8 cellular contexts compared by ENCODE assay signal in genomic region chr4:48831532-48832015, GRCh38. TPM values are rescaled to one million over a fixed set of nuclear protein-coding genes. Genes with fewer than 3 reads are reported as not detected.
DNase-seq lines count a peak whose midpoint lies in the region; ATAC-seq and TF ChIP-seq lines count a peak whose summit lies in the region.

No MANE protein-coding gene starts in this region.

- no peaks in the 10 kb centered on the region for H3K4me1 Mint-ChIP-seq in dendritic cell treated with granulocyte-macrophage colony-stimulating factor and Interleukin-4, amounts not matched to agents 40 ng/mL and 50 ng/mL, for 4 days (ENCODE audit: low read depth)

- peak overlapping the region; percentile 75 for H3K4me2 ChIP-seq in SK-N-SH

- H3K9me3 ChIP-seq in SK-N-SH = no peaks in the 10 kb centered on the region
- H3K9me3 ChIP-seq in muscle layer of colon (ENCODE audit: low read length) = no peaks in the 10 kb centered on the region

- H3K4me1 ChIP-seq in SK-N-SH (ENCODE audit: control insufficient read depth in 1 of 2, insufficient read depth in 2 of 2, low read depth in 1 of 2, low read length in 1 of 2) (peaks cover 0 to 9% of the 10 kb centered on the region in 2 experiments; a peak in 3 of 4 replicates), muscle layer of colon (ENCODE audit: insufficient read depth, low read length) (peaks cover 17% of the 10 kb centered on the region)

- H3K4me3 ChIP-seq in SK-N-SH (ENCODE audit: low read depth in 2 of 2, low read length in 1 of 2) (peak overlapping the region; percentile 72 to 94), muscle layer of colon (ENCODE audit: low read depth in 1 of 2, low read length in 2 of 2) (peak overlapping the region; percentile 90 to 99)

- TF ChIP-seq CTCF in SK-N-SH (IDR thresholded peaks at IDR 0.05) = no peak

- peak overlapping the region; percentile 97 for H3K27ac Mint-ChIP-seq in dendritic cell treated with granulocyte-macrophage colony-stimulating factor and Interleukin-4, amounts not matched to agents 40 ng/mL and 50 ng/mL, for 4 days

- no peaks in the 10 kb centered on the region for H4K20me1 ChIP-seq in SK-N-SH (ENCODE audit: insufficient read depth)

- H3K36me3 ChIP-seq in SK-N-SH (replicated peaks in 1 of 2; ENCODE audit: control insufficient read depth in 1 of 2, insufficient read depth in 2 of 2, low read length in 1 of 2) (peaks cover 23 to 30% of the 10 kb centered on the region in 2 experiments), muscle layer of colon (ENCODE audit: insufficient read depth, low read length) (peaks cover 28% of the 10 kb centered on the region)

- peaks cover 40% of the 10 kb centered on the region for H3K36me3 Mint-ChIP-seq in dendritic cell treated with granulocyte-macrophage colony-stimulating factor and Interleukin-4, amounts not matched to agents 40 ng/mL and 50 ng/mL, for 4 days (ENCODE audit: low read depth)

- no peaks in the 10 kb centered on the region for H3K9me2 ChIP-seq in SK-N-SH

- TF ChIP-seq EP300 in SK-N-SH (IDR thresholded peaks at IDR 0.05; ENCODE audit: borderline replicate concordance in 1 of 2, low read depth in 1 of 2, low read length in 1 of 2) = no peak

- peaks cover 55% of the 10 kb centered on the region for H3K79me2 ChIP-seq in SK-N-SH (ENCODE audit: insufficient read depth)

- intact Hi-C loops in dendritic cell treated with granulocyte-macrophage colony-stimulating factor and Interleukin-4, amounts not matched to agents 40 ng/mL and 50 ng/mL, for 4 days (cut with micrococcal nuclease) = loop anchor here (1.0 to 2.0 kb wide), 2 partner anchors 51 to 491 kb away; partner anchors contain the start of genes FRYL and SLAIN2

- DNase-seq in SK-N-SH (no peak), NCI-H526 (lab: John Stamatoyannopoulos, UW) (peak; percentile 41 to 61), cerebellar cortex (ENCODE audit: low spot score) (no peak)
- DNase-seq in stimulated activated CD4-positive, alpha-beta T cell treated with anti-CD3 and anti-CD28 coated beads, Interleukin-2, amount 100 ng/mL, for 48 hours = no peak

- H3K9ac ChIP-seq in SK-N-SH = peak overlapping the region; percentile 99
- peak overlapping the region; percentile 97 for H3K9ac ChIP-seq in muscle layer of colon (ENCODE audit: low read length)

- H3K9me3 Mint-ChIP-seq in dendritic cell treated with granulocyte-macrophage colony-stimulating factor and Interleukin-4, amounts not matched to agents 40 ng/mL and 50 ng/mL, for 4 days = no peaks in the 10 kb centered on the region

- peaks cover 5% of the 10 kb centered on the region for H3F3A ChIP-seq in SK-N-SH (replicated peaks; ENCODE audit: insufficient read depth)

- H3K4me3 Mint-ChIP-seq in dendritic cell treated with granulocyte-macrophage colony-stimulating factor and Interleukin-4, amounts not matched to agents 40 ng/mL and 50 ng/mL, for 4 days = peak overlapping the region; percentile 97

- H3K27ac ChIP-seq in SK-N-SH (ENCODE audit: low read depth in 2 of 2, low read length in 1 of 2) (peak overlapping the region; percentile 93 to 96), muscle layer of colon (ENCODE audit: low read depth, low read length) (peak overlapping the region; percentile 93)

- WGBS in SK-N-SH (ENCODE audit: low lambda C conversion rate) = 2% methylated on average over 10 of the region's 10 CpGs

- H2AFZ ChIP-seq in SK-N-SH (ENCODE audit: low read depth) = peak overlapping the region; percentile 87

- H3K27me3 Mint-ChIP-seq in dendritic cell treated with granulocyte-macrophage colony-stimulating factor and Interleukin-4, amounts not matched to agents 40 ng/mL and 50 ng/mL, for 4 days = peaks cover 6% of the 10 kb centered on the region

- no peaks in the 10 kb centered on the region for H3K27me3 ChIP-seq in SK-N-SH (ENCODE audit: insufficient read depth)
- H3K27me3 ChIP-seq in muscle layer of colon (ENCODE audit: control insufficient read depth in 1 of 2, insufficient read depth in 2 of 2, low read length in 2 of 2) = no peaks in the 10 kb centered on the region

- CTCF ChIA-PET in SK-N-SH (lab: Yijun Ruan, JAX) = interaction anchor here (0.8 to 1.4 kb wide), 3 partner anchors 19 to 75 kb away, joined by 3 to 4 read pairs (median 3); partner anchors contain the start of gene OCIAD2

- no peak for TF ChIP-seq RAD21 in SK-N-SH (IDR thresholded peaks at IDR 0.05; ENCODE audit: low read length)

- ATAC-seq in SK-N-SH treated with all-trans-retinoic acid at 6 μM for 48 hours (no peak; the same call in 2 of the 3 replicates), GM21737 (IDR thresholded peaks at IDR 0.05; ENCODE audit: unreplicated experiment) (no peak)

- POLR2A ChIA-PET in SK-N-SH (lab: Yijun Ruan, JAX) = interaction anchor here (1.8 kb wide), 1 partner anchor 51 kb away, joined by 6 read pairs; the partner anchor contains the start of gene FRYL

TF ChIP-seq in SK-N-SH, 30 proteins besides CTCF, POLR2A, EP300 and RAD21:
- TF ChIP-seq SIN3A (IDR thresholded peaks at IDR 0.05; ENCODE audit: borderline replicate concordance, low read depth, low read length) (no peak), RFX5 (IDR thresholded peaks at IDR 0.05; ENCODE audit: low read length) (no peak), POLR2AphosphoS5 (IDR thresholded peaks at IDR 0.05; ENCODE audit: low read depth, low read length) (no peak), CHD2 (IDR thresholded peaks at IDR 0.05; ENCODE audit: low read length, partially characterized antibody) (no peak), RCOR1 (IDR thresholded peaks at IDR 0.05; ENCODE audit: low read length) (no peak), FOXJ3 (CRISPR knock-in tag; IDR thresholded peaks at IDR 0.05) (no peak), IRF3 (IDR thresholded peaks at IDR 0.05; ENCODE audit: low read depth, low read length) (no peak), FOXM1 (IDR thresholded peaks at IDR 0.05; ENCODE audit: low read depth) (no peak), NFIC (IDR thresholded peaks at IDR 0.05; ENCODE audit: borderline replicate concordance) (no peak), MAX (IDR thresholded peaks at IDR 0.05; ENCODE audit: low read depth) (no peak), TCF12 (IDR thresholded peaks at IDR 0.05) (no peak), GATA2 (CRISPR knock-in tag; IDR thresholded peaks at IDR 0.05) (no peak)

TF ChIP-seq in SK-N-SH treated with all-trans-retinoic acid at 6 μM for 48 hours, 23 proteins besides CTCF, POLR2A, EP300 and RAD21 (continues in another document):
- TF ChIP-seq PPARA (CRISPR knock-in tag; IDR thresholded peaks at IDR 0.05; ENCODE audit: borderline replicate concordance) (no peak), PATZ1 (CRISPR knock-in tag; IDR thresholded peaks at IDR 0.05; ENCODE audit: borderline replicate concordance) (no peak), ZFP30 (CRISPR knock-in tag; IDR thresholded peaks at IDR 0.05) (no peak), TOX (CRISPR knock-in tag; IDR thresholded peaks at IDR 0.05; ENCODE audit: borderline replicate concordance) (no peak), OSR1 (CRISPR knock-in tag; IDR thresholded peaks at IDR 0.05) (no peak), ZNF565 (CRISPR knock-in tag; conservative IDR thresholded peaks at IDR 0.05; ENCODE audit: low read depth) (no peak), TCF4 (CRISPR knock-in tag; IDR thresholded peaks at IDR 0.05; ENCODE audit: borderline replicate concordance) (no peak), ESRRG (CRISPR knock-in tag; IDR thresholded peaks at IDR 0.05) (no peak), TSHZ2 (CRISPR knock-in tag; IDR thresholded peaks at IDR 0.05) (no peak), RARB (CRISPR knock-in tag; IDR thresholded peaks at IDR 0.05) (no peak), ZC3H10 (CRISPR knock-in tag; IDR thresholded peaks at IDR 0.05) (no peak)

RNA-seq across cellular contexts. Expression of gene OCIAD1, which starts 0.7 kb away (rescaled TPM):
- polyA plus RNA-seq in SK-N-SH (2012; rRNA removed) = 113 and 153 TPM in 2 replicates
- 166 and 211 TPM in 2 replicates for polyA plus RNA-seq in SK-N-SH (2012; cell fraction: cytosol; rRNA removed)
- polyA plus RNA-seq in SK-N-SH (2012; cell fraction: nucleus; rRNA removed) = 50.8 and 87.1 TPM in 2 replicates

RNA-seq across cellular contexts. Expression of gene FRYL, which starts 51.5 kb away (rescaled TPM):
- polyA plus RNA-seq in SK-N-SH (2012; rRNA removed) = 8.2 and 10.2 TPM in 2 replicates
- polyA plus RNA-seq in SK-N-SH (2012; cell fraction: cytosol; rRNA removed) = 9.2 and 9.3 TPM in 2 replicates
- polyA plus RNA-seq in SK-N-SH (2012; cell fraction: nucleus; rRNA removed) = 12.3 and 30.0 TPM in 2 replicates

Comparison
In these comparisons a context has a peak if more than half of its experiments do, and no peak if none do; other contexts are left out.
1. DNase-seq: peak in NCI-H526 (2 of 2); none in SK-N-SH (single experiment), cerebellar cortex (single experiment) and stimulated activated CD4-positive, alpha-beta T cell treated with anti-CD3 and anti-CD28 coated beads, Interleukin-2, amount 100 ng/mL, for 48 hours (0 of 2).